ENCODE assay signal across 22 cellular contexts in the genomic region with DNA sequence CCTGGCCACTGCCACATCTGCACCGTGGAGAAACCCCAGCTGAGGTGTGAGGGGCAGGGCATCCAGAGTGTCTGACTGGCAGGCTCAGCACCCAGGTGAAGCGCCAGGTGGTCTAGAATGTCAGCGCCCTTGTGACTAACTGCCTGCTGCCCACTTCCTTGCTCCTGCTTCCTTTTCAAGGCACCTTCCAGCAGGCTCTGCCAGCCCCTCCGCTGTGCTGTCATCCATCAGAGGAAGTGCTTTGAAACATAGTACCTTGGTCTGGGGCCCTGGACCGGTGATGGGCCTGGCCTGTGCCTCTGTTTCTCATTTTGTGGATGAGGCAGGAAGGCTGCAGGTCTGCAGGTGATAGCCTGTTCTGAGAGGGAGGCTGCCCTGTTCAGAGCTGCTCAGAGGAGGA. TPM values are rescaled to one million over a fixed set of nuclear protein-coding genes. Genes with fewer than 3 reads are reported as not detected.
DNase-seq lines count a peak whose midpoint lies in the region; ATAC-seq and TF ChIP-seq lines count a peak whose summit lies in the region.
"Had no signal": no experiment of that assay in that cellular context is flagged by ENCODE, and none has a peak within 500 bp of the region (broad histone marks: within the 10 kb centered on the region; RNA-seq: fewer than 3 reads in every experiment).

No MANE protein-coding gene starts in this region.

- intact Hi-C loops in heart right ventricle (cut with DNase I) (no loop called here), cardiac septum (cut with DNase I) (loop anchor here (5.0 kb wide), 1 partner anchor 33 kb away; no protein-coding TSS in a partner anchor), PC-3 (cut with micrococcal nuclease) (no loop called here)

- peaks cover 42% of the 10 kb centered on the region for H3K27me3 Mint-ChIP-seq in type B pancreatic cell

- 72 to 73% methylated on average over 5 of the region's 5 CpGs for WGBS in heart right ventricle, 2 donors
- WGBS in gastroesophageal sphincter (ENCODE audit: low coverage in 1 of 2), 2 donors, result no CpG with 5 or more reads among the region's 5 CpGs

- H3K27me3 ChIP-seq in heart right ventricle, result peaks cover 0 to 28% (median 0%) of the 10 kb centered on the region in 7 donors
- H3K27me3 ChIP-seq in PC-3 (ENCODE audit: low read length), result peaks cover 12% of the 10 kb centered on the region; the same call in 1 of the 2 replicates
- H3K27me3 ChIP-seq in gastroesophageal sphincter, result peaks cover 74% of the 10 kb centered on the region
- H3K27me3 ChIP-seq: right lobe of liver had no signal

- H3K9ac ChIP-seq in PC-3 (ENCODE audit: low read length), result no peak overlapping the region

- H3K27ac ChIP-seq in heart right ventricle, result peak overlapping the region in 8 of 10 donors; percentile 43 to 87 (median 60)
- H3K27ac ChIP-seq in PC-3 (ENCODE audit: low read length), result no peak overlapping the region
- peak overlapping the region in 3 of 4 donors; percentile 3 to 43 (median 7) for H3K27ac ChIP-seq in gastroesophageal sphincter
- H3K27ac ChIP-seq: colonic mucosa, right lobe of liver, thoracic aorta had no signal

- H3K4me3 Mint-ChIP-seq in type B pancreatic cell, result peak overlapping the region; percentile 22
- H3K4me3 Mint-ChIP-seq: mesothelial cell of epicardium had no signal

- H3K27ac Mint-ChIP-seq in type B pancreatic cell, result no peak overlapping the region
- H3K27ac Mint-ChIP-seq: activated T-helper 2 cell treated with anti-CD3 and anti-CD28 coated beads, Interferon-gamma antibody, Interleukin-2, Interleukin-4, amounts not matched to agents 10 μg/mL and 5 μg/mL and 100 μg/mL, durations not matched to agents 14 hours and 24 hours and 36 hours; mesothelial cell of epicardium had no signal

- no peaks in the 10 kb centered on the region for H3K9me3 Mint-ChIP-seq in type B pancreatic cell
- H3K9me3 Mint-ChIP-seq: activated T-helper 2 cell treated with anti-CD3 and anti-CD28 coated beads, Interferon-gamma antibody, Interleukin-2, Interleukin-4, amounts not matched to agents 10 μg/mL and 5 μg/mL and 100 μg/mL, durations not matched to agents 14 hours and 24 hours and 36 hours; mesothelial cell of epicardium had no signal

- no peaks in the 10 kb centered on the region for H4K20me1 ChIP-seq in PC-3 (ENCODE audit: low read length)

- CTCF ChIA-PET in PC-3 (lab: Charles Lee), result no interaction called here

- no peak for DNase-seq in heart right ventricle
- DNase-seq in cardiac septum (ENCODE audit: low spot score), result no peak
- peak; percentile 34 for DNase-seq in PC-3
- DNase-seq in type B pancreatic cell (ENCODE audit: extremely low spot score, unreplicated experiment), result no peak
- no peak for DNase-seq in effector CD8-positive, alpha-beta T cell (lab: John Stamatoyannopoulos, UW)
- no peak for DNase-seq in NCI-H2107 (lab: John Stamatoyannopoulos, UW)
- DNase-seq: colonic mucosa; DMS 273 treated with DMSO at 0.1 percent for 48 hours; MV-4-11; NCI-H2029; NCI-H69; right lobe of liver; stimulated activated CD4-positive, alpha-beta T cell treated with anti-CD3 and anti-CD28 coated beads, Interleukin-2, amount 100 ng/mL, for 24 hours had no signal

- H3K36me3 Mint-ChIP-seq in type B pancreatic cell, result no peaks in the 10 kb centered on the region
- H3K36me3 Mint-ChIP-seq: mesothelial cell of epicardium had no signal

- POLR2A ChIA-PET in PC-3 (lab: Charles Lee; ENCODE audit: unreplicated experiment), result no interaction called here

- no peak overlapping the region for H3K4me2 ChIP-seq in PC-3 (ENCODE audit: low read length)

- no peaks in the 10 kb centered on the region for H3K9me2 ChIP-seq in PC-3 (replicated peaks; ENCODE audit: low read length)

- no peaks in the 10 kb centered on the region for H3K36me3 ChIP-seq in heart right ventricle
- no peaks in the 10 kb centered on the region for H3K36me3 ChIP-seq in PC-3 (ENCODE audit: low read depth, low read length)
- no peaks in the 10 kb centered on the region for H3K36me3 ChIP-seq in gastroesophageal sphincter
- H3K36me3 ChIP-seq: colonic mucosa, HAP-1, right lobe of liver, thoracic aorta had no signal

- TF ChIP-seq POLR2A in gastroesophageal sphincter (IDR thresholded peaks at IDR 0.05), result no peak

- H2AFZ ChIP-seq in PC-3 (ENCODE audit: low read length), result no peak overlapping the region

- H3K4me3 ChIP-seq in heart right ventricle (no peak overlapping the region), PC-3 (ENCODE audit: low read length) (no peak overlapping the region), gastroesophageal sphincter (no peak overlapping the region)
- H3K4me3 ChIP-seq: colonic mucosa, HAP-1, right lobe of liver, thoracic aorta had no signal

- no peaks in the 10 kb centered on the region for H3F3A ChIP-seq in PC-3 (ENCODE audit: low read length, unreplicated experiment)

- H3K9me3 ChIP-seq in heart right ventricle, result no peaks in the 10 kb centered on the region
- H3K9me3 ChIP-seq in PC-3 (ENCODE audit: low read length), result no peaks in the 10 kb centered on the region
- H3K9me3 ChIP-seq in gastroesophageal sphincter, result no peaks in the 10 kb centered on the region
- H3K9me3 ChIP-seq: colonic mucosa, HAP-1, right lobe of liver, thoracic aorta had no signal

- no peak for TF ChIP-seq EP300 in gastroesophageal sphincter (IDR thresholded peaks at IDR 0.05)

- BruUV-seq in PC-3 (replicated peaks; lab: Mats Ljungman, UMichigan), result no TSS peak

- ATAC-seq in heart right ventricle, result no peak
- peak; percentile 37 for ATAC-seq in PC-3
- no peak for ATAC-seq in gastroesophageal sphincter
- no peak for ATAC-seq in HG03457 (IDR thresholded peaks at IDR 0.05; ENCODE audit: unreplicated experiment)
- ATAC-seq: Panc1, right lobe of liver had no signal

- H3K4me1 ChIP-seq in heart right ventricle (peaks cover 16 to 99% (median 77%) of the 10 kb centered on the region in 9 donors), PC-3 (ENCODE audit: insufficient read depth, low read length) (peaks cover 17% of the 10 kb centered on the region), gastroesophageal sphincter (peaks cover 1 to 51% (median 16%) of the 10 kb centered on the region in 3 donors)
- H3K4me1 ChIP-seq: colonic mucosa, HAP-1, right lobe of liver had no signal

- peaks cover 18% of the 10 kb centered on the region for H3K4me1 Mint-ChIP-seq in type B pancreatic cell (ENCODE audit: unreplicated experiment)

- no peak for TF ChIP-seq CTCF in heart right ventricle (IDR thresholded peaks at IDR 0.05)
- no peak for TF ChIP-seq CTCF in PC-3 (conservative IDR thresholded peaks at IDR 0.05; ENCODE audit: low read depth, low read length)
- no peak for TF ChIP-seq CTCF in gastroesophageal sphincter (IDR thresholded peaks at IDR 0.05)
- TF ChIP-seq CTCF in type B pancreatic cell (conservative IDR thresholded peaks at IDR 0.05), result no peak

- H3K79me2 ChIP-seq in PC-3 (ENCODE audit: low read length), result no peaks in the 10 kb centered on the region

RNA-seq across cellular contexts. Expression of gene SPNS2, which starts 5.5 kb away (rescaled TPM):
- total RNA-seq in heart right ventricle (10 to 100 TPM in 4 of 10 donors, 1 to 10 TPM in 6; 4.5 to 19.9 (median 8.9) TPM), cardiac septum (10.3 TPM), PC-3 (2014; rRNA removed) (2.6 and 7.9 TPM in 2 replicates), gastroesophageal sphincter (10 to 100 TPM; 10.4 to 17.4 (median 16.4) TPM), type B pancreatic cell (ENCODE audit: low replicate concordance) (16.1 and 36.7 TPM in 2 replicates)
- 10 to 100 TPM; 22.0 to 27.7 TPM for polyA plus RNA-seq in heart right ventricle

RNA-seq across cellular contexts. Expression of gene MYBBP1A, which starts 51.0 kb away (rescaled TPM):
- total RNA-seq in heart right ventricle, result 10 to 100 TPM; 18.7 to 30.3 (median 21.7) TPM
- 10 to 100 TPM; 25.4 to 25.7 TPM for polyA plus RNA-seq in heart right ventricle
- 26.1 TPM for total RNA-seq in cardiac septum
- total RNA-seq in PC-3 (2014; rRNA removed), result 155 and 171 TPM in 2 replicates
- 10 to 100 TPM; 19.1 to 46.4 (median 40.9) TPM for total RNA-seq in gastroesophageal sphincter
- 63.7 and 66.0 TPM in 2 replicates for total RNA-seq in type B pancreatic cell (ENCODE audit: low replicate concordance)

RNA-seq across cellular contexts. Expression of gene GGT6, which starts 56.2 kb away (rescaled TPM):
- total RNA-seq in heart right ventricle (under 1 TPM in 4 of 10 donors, not detected in 6; 0.08 to 0.19 (median 0.12) TPM), cardiac septum (not detected), PC-3 (2014; rRNA removed) (not detected in 2 replicates), gastroesophageal sphincter (1 to 10 TPM in 1 of 4 donors, under 1 TPM in 2, not detected in 1; 0.27 to 5.9 (median 0.47) TPM), type B pancreatic cell (ENCODE audit: low replicate concordance) (1.0 and 1.4 TPM in 2 replicates)
- under 1 TPM; 0.03 to 0.15 TPM for polyA plus RNA-seq in heart right ventricle
- total RNA-seq: activated CD8-positive, alpha-beta memory T cell treated with anti-CD3 and anti-CD28 coated beads for 36 hours; activated T-helper 2 cell treated with anti-CD3 and anti-CD28 coated beads, Interferon-gamma antibody, Interleukin-2, Interleukin-4, amounts not matched to agents 10 μg/mL and 5 μg/mL and 100 μg/mL, durations not matched to agents 14 hours and 24 hours and 36 hours; astrocyte; thoracic aorta had no signal
